ENCODE assay signal across 23 cellular contexts in the genomic region with DNA sequence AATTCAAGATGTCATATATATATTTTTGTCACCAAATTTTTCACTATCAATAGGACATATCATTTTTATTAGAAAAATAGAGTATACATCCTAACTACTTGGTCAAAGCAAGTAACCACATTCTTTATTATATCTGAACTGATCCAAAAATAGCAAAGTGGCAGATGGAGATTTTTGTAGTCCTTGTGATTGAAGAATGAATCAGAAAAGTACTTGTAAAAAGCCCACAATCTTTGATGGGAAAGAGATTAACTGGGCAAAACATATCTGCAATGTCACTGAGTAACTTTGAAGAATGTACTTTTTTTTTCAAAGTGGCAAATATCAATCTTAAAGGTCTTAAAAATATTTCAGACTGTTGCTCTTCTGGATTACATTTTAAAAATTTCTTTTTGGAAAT.
"Had no signal": no experiment of that assay in that cellular context is flagged by ENCODE, and none has a peak within 500 bp of the region (broad histone marks: within the 10 kb centered on the region; RNA-seq: fewer than 3 reads in every experiment).

No MANE protein-coding gene starts in this region.

- H3K9ac ChIP-seq: SK-N-SH had no signal

- H3K36me3 ChIP-seq: Peyer's patch, SJCRH30 had no signal

- H3K4me1 ChIP-seq: Peyer's patch, SJCRH30 had no signal

- H3K4me3 ChIP-seq: Peyer's patch, SJCRH30 had no signal

- H3K27me3 ChIP-seq: Peyer's patch, SJCRH30 had no signal

- H3K36me3 Mint-ChIP-seq: activated CD4-positive, alpha-beta memory T cell treated with anti-CD3 and anti-CD28 coated beads for 36 hours; brain had no signal

- ATAC-seq: activated naive CD4-positive, alpha-beta T cell treated with anti-CD3 and anti-CD28 coated beads, Interleukin-2, amount 50 U/mL, for 72 hours; activated naive CD8-positive, alpha-beta T cell treated with anti-CD3 and anti-CD28 coated beads, Interleukin-2, amount 50 U/mL, for 24 hours; activated T-cell treated with anti-CD3 and anti-CD28 coated beads, Interleukin-2, amount 50 U/mL, for 4 hours had no signal

- H3K27ac ChIP-seq: Peyer's patch, RWPE1, SJCRH30, VCaP had no signal

- DNase-seq: activated CD4-positive, alpha-beta memory T cell treated with anti-CD3 and anti-CD28 coated beads for 36 hours; activated CD4-positive, alpha-beta T cell treated with anti-CD3 and anti-CD28 coated beads, Interleukin-2, amount 10 ng/mL, durations not matched to agents 7 days and 5 days; activated CD4-positive, CD25-positive, alpha-beta regulatory T cell; activated CD8-positive, alpha-beta memory T cell treated with anti-CD3 and anti-CD28 coated beads for 24 hours; activated effector memory CD4-positive, alpha-beta T cell treated with anti-CD3 and anti-CD28 coated beads, Interleukin-2, amount 50 U/mL, for 16 hours; activated naive CD4-positive, alpha-beta T cell treated with Interleukin-2 at 50 U/mL for 16 hours; activated naive CD8-positive, alpha-beta T cell treated with anti-CD3 and anti-CD28 coated beads, Interleukin-2, amount 50 U/mL, for 24 hours; activated T-cell treated with anti-CD3 and anti-CD28 coated beads, Interleukin-2, amount 50 U/mL, for 4 hours; amygdala; NCI-H1048; NCI-H146; NCI-H187 treated with DMSO at 0.1 percent for 48 hours; NCI-H2081 treated with DMSO at 0.1 percent for 48 hours; Peyer's patch; Right ventricle myocardium superior; SJCRH30; SK-N-SH; T-helper 1 cell had no signal

- H3K9me3 ChIP-seq: Peyer's patch, SJCRH30, SK-N-SH had no signal

- H3K4me2 ChIP-seq: SK-N-SH had no signal

- H3K27ac Mint-ChIP-seq: activated CD4-positive, alpha-beta memory T cell treated with anti-CD3 and anti-CD28 coated beads for 36 hours; activated CD4-positive, alpha-beta T cell treated with anti-CD3 and anti-CD28 coated beads, Interleukin-2, amount 10 ng/mL, durations not matched to agents 7 days and 5 days; activated naive CD4-positive, alpha-beta T cell treated with anti-CD3 and anti-CD28 coated beads, Interleukin-2, amount 50 U/mL, for 72 hours; activated naive CD8-positive, alpha-beta T cell treated with anti-CD3 and anti-CD28 coated beads, Interleukin-2, amount 50 U/mL, for 24 hours; brain had no signal

- H3K4me1 Mint-ChIP-seq: activated CD4-positive, alpha-beta T cell treated with anti-CD3 and anti-CD28 coated beads, Interleukin-2, amount 10 ng/mL, durations not matched to agents 7 days and 5 days; activated naive CD8-positive, alpha-beta T cell treated with anti-CD3 and anti-CD28 coated beads, Interleukin-2, amount 50 U/mL, for 24 hours; brain; central memory CD8-positive, alpha-beta T cell had no signal

- H3K4me3 Mint-ChIP-seq: activated CD4-positive, alpha-beta memory T cell treated with anti-CD3 and anti-CD28 coated beads for 36 hours; activated CD4-positive, alpha-beta T cell treated with anti-CD3 and anti-CD28 coated beads, Interleukin-2, amount 10 ng/mL, durations not matched to agents 7 days and 5 days; activated naive CD8-positive, alpha-beta T cell treated with anti-CD3 and anti-CD28 coated beads, Interleukin-2, amount 50 U/mL, for 24 hours; activated T-cell treated with anti-CD3 and anti-CD28 coated beads, Interleukin-2, amount 50 U/mL, for 4 hours; brain; central memory CD8-positive, alpha-beta T cell had no signal

- H3K27me3 Mint-ChIP-seq: activated CD4-positive, alpha-beta memory T cell treated with anti-CD3 and anti-CD28 coated beads for 36 hours; activated CD4-positive, alpha-beta T cell treated with anti-CD3 and anti-CD28 coated beads, Interleukin-2, amount 10 ng/mL, durations not matched to agents 7 days and 5 days; activated naive CD8-positive, alpha-beta T cell treated with anti-CD3 and anti-CD28 coated beads, Interleukin-2, amount 50 U/mL, for 24 hours; brain; central memory CD8-positive, alpha-beta T cell had no signal
